In genomic region chr2:130332271-130333073, GRCh38 we compare ENCODE assay signal across 8 cellular contexts.
A peak's percentile ranks its signal among the peaks of the same experiment; 100 is the strongest.
DNase-seq lines count a peak whose midpoint lies in the region; ATAC-seq and TF ChIP-seq lines count a peak whose summit lies in the region.

No MANE protein-coding gene starts in this region.

- peaks cover 9% of the 10 kb centered on the region for H3K4me1 Mint-ChIP-seq in nephron
- H3K4me1 Mint-ChIP-seq in stimulated activated naive CD8-positive, alpha-beta T cell treated with anti-CD3 and anti-CD28 coated beads, Interleukin-15, Interleukin-2, amounts not matched to agents 100 ng/mL and 50 ng/mL, for 24 hours (ENCODE audit: low read depth), result peaks cover 5% of the 10 kb centered on the region

- H3K79me2 ChIP-seq in OCI-LY1 (ENCODE audit: insufficient read depth, low read length), result no peaks in the 10 kb centered on the region

- H2AFZ ChIP-seq in OCI-LY1 (ENCODE audit: low read length), result no peak overlapping the region

- DNase-seq in COR-L47 (lab: John Stamatoyannopoulos, UW) (peak; percentile 48), erythroblast (lab: John Stamatoyannopoulos, UW) (peak; percentile 67 to 81)
- peak; percentile 75 for DNase-seq in activated T-cell treated with anti-CD3 and anti-CD28 coated beads, Interleukin-2, amount 50 U/mL, for 1 hour

- H3K27me3 ChIP-seq in OCI-LY1 (ENCODE audit: insufficient read depth, low read length), result no peaks in the 10 kb centered on the region

- H3K4me2 ChIP-seq in OCI-LY1 (ENCODE audit: low read length), result peak overlapping the region; percentile 21

- H4K20me1 ChIP-seq in OCI-LY1 (ENCODE audit: insufficient read depth, low read length), result no peaks in the 10 kb centered on the region

- peaks cover 19% of the 10 kb centered on the region for H3K4me1 ChIP-seq in OCI-LY1 (ENCODE audit: insufficient read depth, low read length, severe bottlenecking)

- H3K9me3 Mint-ChIP-seq in nephron, result no peaks in the 10 kb centered on the region
- H3K9me3 Mint-ChIP-seq in stimulated activated naive CD8-positive, alpha-beta T cell treated with anti-CD3 and anti-CD28 coated beads, Interleukin-15, Interleukin-2, amounts not matched to agents 100 ng/mL and 50 ng/mL, for 24 hours, result no peaks in the 10 kb centered on the region

- H3K36me3 Mint-ChIP-seq in nephron (ENCODE audit: low read depth), result no peaks in the 10 kb centered on the region
- H3K36me3 Mint-ChIP-seq in stimulated activated naive CD8-positive, alpha-beta T cell treated with anti-CD3 and anti-CD28 coated beads, Interleukin-15, Interleukin-2, amounts not matched to agents 100 ng/mL and 50 ng/mL, for 24 hours (ENCODE audit: low read depth), result no peaks in the 10 kb centered on the region

- no peaks in the 10 kb centered on the region; the same call in none of the 2 replicates for H3K36me3 ChIP-seq in OCI-LY1 (ENCODE audit: insufficient read depth, low read length)

- TF ChIP-seq CTCF in OCI-LY1 (IDR thresholded peaks at IDR 0.05; ENCODE audit: low read length) (peak; percentile 98), nephron (IDR thresholded peaks at IDR 0.05; ENCODE audit: unreplicated experiment in 3 of 3) (peak; percentile 93 to 97 (median 96))

- no peaks in the 10 kb centered on the region for H3F3A ChIP-seq in OCI-LY1 (ENCODE audit: insufficient read depth, low read length)

- H3K4me3 ChIP-seq in OCI-LY1 (ENCODE audit: low read depth, low read length, poor library complexity, severe bottlenecking), result no peak overlapping the region

- peak overlapping the region in 1 of 3 experiments; percentile 6 for H3K27ac Mint-ChIP-seq in nephron
- H3K27ac Mint-ChIP-seq in stimulated activated naive CD8-positive, alpha-beta T cell treated with anti-CD3 and anti-CD28 coated beads, Interleukin-15, Interleukin-2, amounts not matched to agents 100 ng/mL and 50 ng/mL, for 24 hours, result no peak overlapping the region

- H3K4me3 Mint-ChIP-seq in nephron, result peak overlapping the region; percentile 16 to 58 (median 29)
- peak overlapping the region; percentile 39 for H3K4me3 Mint-ChIP-seq in stimulated activated naive CD8-positive, alpha-beta T cell treated with anti-CD3 and anti-CD28 coated beads, Interleukin-15, Interleukin-2, amounts not matched to agents 100 ng/mL and 50 ng/mL, for 24 hours

- peaks cover 46% of the 10 kb centered on the region for H3K27me3 Mint-ChIP-seq in nephron (ENCODE audit: low read depth)
- peaks cover 31% of the 10 kb centered on the region for H3K27me3 Mint-ChIP-seq in stimulated activated naive CD8-positive, alpha-beta T cell treated with anti-CD3 and anti-CD28 coated beads, Interleukin-15, Interleukin-2, amounts not matched to agents 100 ng/mL and 50 ng/mL, for 24 hours

- peak overlapping the region; percentile 16; the same call in 1 of the 2 replicates for H3K9ac ChIP-seq in OCI-LY1 (ENCODE audit: low read length)

- H3K9me2 ChIP-seq in OCI-LY1 (ENCODE audit: low read depth, low read length), result no peaks in the 10 kb centered on the region

- no peak for TF ChIP-seq POLR2A in erythroblast (IDR thresholded peaks at IDR 0.05; ENCODE audit: low read length)

- H3K9me3 ChIP-seq in OCI-LY1 (ENCODE audit: low read length), result 0 out of 2 replicates have a peak, but pooled peaks cover 4% of the 10 kb centered on the region

- no peak overlapping the region for H3K27ac ChIP-seq in OCI-LY1 (ENCODE audit: low read depth, low read length, poor library complexity, severe bottlenecking)

- ATAC-seq in GM19324 (IDR thresholded peaks at IDR 0.05; ENCODE audit: low FRiP score, unreplicated experiment), result peak; percentile 75
- ATAC-seq in HG03520 (IDR thresholded peaks at IDR 0.05; ENCODE audit: unreplicated experiment), result peak; percentile 95
